ENCODE assay signal across 30 cellular contexts in the genomic region with DNA sequence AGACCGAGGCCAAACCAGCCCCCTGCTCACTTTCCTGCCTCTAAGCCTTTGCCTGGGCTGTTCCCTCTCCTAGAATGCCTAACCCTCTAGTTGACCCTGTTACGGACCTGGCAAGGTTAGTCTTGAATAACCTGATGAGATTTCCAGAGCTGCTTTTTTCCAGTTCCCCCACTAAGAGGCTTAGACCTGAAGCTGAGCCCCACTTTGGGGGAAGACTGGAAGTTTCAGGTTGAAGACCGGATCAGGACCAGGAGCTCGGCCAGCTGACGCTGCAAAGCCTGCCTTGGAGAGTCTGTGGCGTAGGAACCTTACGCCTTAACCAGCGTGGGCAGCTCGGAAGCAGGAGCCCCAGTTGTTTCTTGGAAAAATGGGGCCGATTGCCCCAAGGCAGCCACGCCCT.
"Had no signal": no experiment of that assay in that cellular context is flagged by ENCODE, and none has a peak within 500 bp of the region (broad histone marks: within the 10 kb centered on the region; RNA-seq: fewer than 3 reads in every experiment).

No MANE protein-coding gene starts in this region.

- H3K27me3 ChIP-seq: brain microvascular endothelial cell, esophagus muscularis mucosa, foreskin keratinocyte, gastrocnemius medialis, heart left ventricle had no signal

- DNase-seq: activated CD4-positive, alpha-beta memory T cell treated with anti-CD3 and anti-CD28 coated beads, Interleukin-2, amount 10 ng/mL, durations not matched to agents 7 days and 5 days; activated CD4-positive, alpha-beta T cell treated with anti-CD3 and anti-CD28 coated beads for 36 hours; activated CD4-positive, alpha-beta T cell treated with anti-CD3 and anti-CD28 coated beads, Interleukin-2, amount 10 ng/mL, durations not matched to agents 24 days and 14 days; activated CD4-positive, CD25-positive, alpha-beta regulatory T cell; activated CD4-positive, CD25-positive, alpha-beta regulatory T cell treated with anti-CD3 and anti-CD28 coated beads, Interleukin-2, amount 50 U/mL, for 72 hours; activated effector memory CD4-positive, alpha-beta T cell treated with Interleukin-2 at 50 U/mL for 16 hours; activated gamma-delta T cell treated with Interleukin-2 at 50 U/mL for 16 hours; activated naive CD4-positive, alpha-beta T cell treated with anti-CD3 and anti-CD28 coated beads, Interleukin-2, amount 50 U/mL, for 16 hours; activated naive CD4-positive, alpha-beta T cell treated with Interleukin-2 at 50 U/mL for 16 hours; activated T-cell treated with anti-CD3 and anti-CD28 coated beads, Interleukin-2, amount 50 U/mL, for 4 hours; amniotic stem cell; anterior cingulate cortex; brain microvascular endothelial cell; caudate nucleus; cortex of kidney; dermis blood vessel endothelial cell; effector CD4-positive, alpha-beta T cell; effector memory CD8-positive, alpha-beta T cell; erythroblast; foreskin keratinocyte; gastrocnemius medialis; glutamatergic neuron; heart left ventricle; T-helper 1 cell; T-helper 17 cell; T1000 had no signal

- H3K9me3 Mint-ChIP-seq: activated CD4-positive, alpha-beta memory T cell treated with anti-CD3 and anti-CD28 coated beads, Interleukin-2, amount 10 ng/mL, durations not matched to agents 7 days and 5 days; activated CD4-positive, alpha-beta T cell treated with anti-CD3 and anti-CD28 coated beads, Interleukin-2, amount 10 ng/mL, durations not matched to agents 24 days and 14 days; activated T-cell treated with anti-CD3 and anti-CD28 coated beads, Interleukin-2, amount 50 U/mL, for 4 hours; activated T-helper 17 cell treated with anti-CD3 and anti-CD28 coated beads, Interleukin-2, amount 50 U/mL, for 72 hours; effector memory CD8-positive, alpha-beta T cell; T-helper 2 cell treated with Interferon-gamma antibody and Interleukin-4, amounts not matched to agents 5 μg/mL and 100 μg/mL, for 36 hours had no signal

- H3K4me3 Mint-ChIP-seq: activated CD4-positive, alpha-beta memory T cell treated with anti-CD3 and anti-CD28 coated beads, Interleukin-2, amount 10 ng/mL, durations not matched to agents 7 days and 5 days; activated CD4-positive, alpha-beta T cell treated with anti-CD3 and anti-CD28 coated beads for 36 hours; activated CD4-positive, alpha-beta T cell treated with anti-CD3 and anti-CD28 coated beads, Interleukin-2, amount 10 ng/mL, durations not matched to agents 24 days and 14 days; activated naive CD8-positive, alpha-beta T cell; activated T-cell treated with anti-CD3 and anti-CD28 coated beads, Interleukin-2, amount 50 U/mL, for 4 hours; activated T-helper 17 cell treated with anti-CD3 and anti-CD28 coated beads, Interleukin-2, amount 50 U/mL, for 72 hours; effector memory CD8-positive, alpha-beta T cell; T-helper 17 cell; T-helper 2 cell treated with Interferon-gamma antibody and Interleukin-4, amounts not matched to agents 5 μg/mL and 100 μg/mL, for 36 hours had no signal

- H3K27ac ChIP-seq: brain microvascular endothelial cell, esophagus muscularis mucosa, foreskin keratinocyte, gastrocnemius medialis, heart left ventricle had no signal

- H3K36me3 ChIP-seq: brain microvascular endothelial cell, gastrocnemius medialis had no signal

- H3K4me1 ChIP-seq: esophagus muscularis mucosa, foreskin keratinocyte, gastrocnemius medialis, heart left ventricle had no signal

- H3K9me3 ChIP-seq: esophagus muscularis mucosa, gastrocnemius medialis, heart left ventricle had no signal

- H3K4me3 ChIP-seq: esophagus muscularis mucosa, gastrocnemius medialis, heart left ventricle had no signal

- H3K27ac Mint-ChIP-seq: activated CD4-positive, alpha-beta memory T cell treated with anti-CD3 and anti-CD28 coated beads, Interleukin-2, amount 10 ng/mL, durations not matched to agents 7 days and 5 days; activated CD4-positive, alpha-beta T cell treated with anti-CD3 and anti-CD28 coated beads for 36 hours; activated CD4-positive, alpha-beta T cell treated with anti-CD3 and anti-CD28 coated beads, Interleukin-2, amount 10 ng/mL, durations not matched to agents 24 days and 14 days; activated naive CD8-positive, alpha-beta T cell; activated T-helper 17 cell treated with anti-CD3 and anti-CD28 coated beads, Interleukin-2, amount 50 U/mL, for 72 hours; T-helper 17 cell; T-helper 2 cell treated with Interferon-gamma antibody and Interleukin-4, amounts not matched to agents 5 μg/mL and 100 μg/mL, for 36 hours had no signal

- ATAC-seq: activated CD4-positive, alpha-beta T cell treated with anti-CD3 and anti-CD28 coated beads for 36 hours; activated T-cell treated with anti-CD3 and anti-CD28 coated beads, Interleukin-2, amount 50 U/mL, for 4 hours; activated T-helper 17 cell treated with anti-CD3 and anti-CD28 coated beads, Interleukin-2, amount 50 U/mL, for 72 hours; effector memory CD8-positive, alpha-beta T cell; foreskin keratinocyte; gastrocnemius medialis; heart left ventricle; T-helper 17 cell had no signal

- H3K27me3 Mint-ChIP-seq: activated CD4-positive, alpha-beta memory T cell treated with anti-CD3 and anti-CD28 coated beads, Interleukin-2, amount 10 ng/mL, durations not matched to agents 7 days and 5 days; activated CD4-positive, alpha-beta T cell treated with anti-CD3 and anti-CD28 coated beads for 36 hours; activated CD4-positive, alpha-beta T cell treated with anti-CD3 and anti-CD28 coated beads, Interleukin-2, amount 10 ng/mL, durations not matched to agents 24 days and 14 days; activated naive CD8-positive, alpha-beta T cell; activated T-helper 17 cell treated with anti-CD3 and anti-CD28 coated beads, Interleukin-2, amount 50 U/mL, for 72 hours; effector memory CD8-positive, alpha-beta T cell; T-helper 17 cell had no signal
